ENCODE assay signal across 2 cellular contexts in genomic region chr11:69808708-69809107, GRCh38.
TF ChIP-seq lines count a peak whose summit lies in the region.

No MANE protein-coding gene starts in this region.

TF ChIP-seq in HCT116, 20 proteins besides CTCF, POLR2A, EP300 and RAD21 (continued from another document):
- TF ChIP-seq, protein P1, sequence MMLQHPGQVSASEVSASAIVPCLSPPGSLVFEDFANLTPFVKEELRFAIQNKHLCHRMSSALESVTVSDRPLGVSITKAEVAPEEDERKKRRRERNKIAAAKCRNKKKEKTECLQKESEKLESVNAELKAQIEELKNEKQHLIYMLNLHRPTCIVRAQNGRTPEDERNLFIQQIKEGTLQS (IDR thresholded peaks at IDR 0.05), result no peak
- TF ChIP-seq POLR2AphosphoS5 (IDR thresholded peaks at IDR 0.05; ENCODE audit: low read depth, low read length), result no peak

TF ChIP-seq in SK-N-SH, 30 proteins besides CTCF, POLR2A, EP300 and RAD21 (continued from another document):
- TF ChIP-seq, protein P2, sequence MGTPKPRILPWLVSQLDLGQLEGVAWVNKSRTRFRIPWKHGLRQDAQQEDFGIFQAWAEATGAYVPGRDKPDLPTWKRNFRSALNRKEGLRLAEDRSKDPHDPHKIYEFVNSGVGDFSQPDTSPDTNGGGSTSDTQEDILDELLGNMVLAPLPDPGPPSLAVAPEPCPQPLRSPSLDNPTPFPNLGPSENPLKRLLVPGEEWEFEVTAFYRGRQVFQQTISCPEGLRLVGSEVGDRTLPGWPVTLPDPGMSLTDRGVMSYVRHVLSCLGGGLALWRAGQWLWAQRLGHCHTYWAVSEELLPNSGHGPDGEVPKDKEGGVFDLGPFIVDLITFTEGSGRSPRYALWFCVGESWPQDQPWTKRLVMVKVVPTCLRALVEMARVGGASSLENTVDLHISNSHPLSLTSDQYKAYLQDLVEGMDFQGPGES (IDR thresholded peaks at IDR 0.05; ENCODE audit: low read depth, low read length), result no peak
